14 cellular contexts compared by ENCODE assay signal in genomic region chr4:53199356-53199755, GRCh38.
A peak's percentile ranks its signal among the peaks of the same experiment; 100 is the strongest.
DNase-seq lines count a peak whose midpoint lies in the region; ATAC-seq and TF ChIP-seq lines count a peak whose summit lies in the region.
"Had no signal": no experiment of that assay in that cellular context is flagged by ENCODE, and none has a peak within 500 bp of the region (broad histone marks: within the 10 kb centered on the region; RNA-seq: fewer than 3 reads in every experiment).

No MANE protein-coding gene starts in this region.

- TF ChIP-seq CTCF in cardiac fibroblast (IDR thresholded peaks at IDR 0.05; ENCODE audit: low read depth, low read length) (no peak), fibroblast of the aortic adventitia (IDR thresholded peaks at IDR 0.05; ENCODE audit: insufficient read depth, low read length) (no peak), omental fat pad (IDR thresholded peaks at IDR 0.05) (no peak)

- no peak overlapping the region for H3K4me3 ChIP-seq in cardiac fibroblast (replicated peaks in 1 of 2; ENCODE audit: low read depth in 2 of 2, low read length in 2 of 2)
- H3K4me3 ChIP-seq in fibroblast of the aortic adventitia (ENCODE audit: low read depth, low read length) = no peak overlapping the region
- H3K4me3 ChIP-seq: BLaER1 treated with 17β-estradiol and CSF1 and Interleukin-3, amounts not matched to agents 10 nM and 100 nM; GM23248 had no signal

- ATAC-seq in HG03159 (IDR thresholded peaks at IDR 0.05; ENCODE audit: unreplicated experiment) (no peak), omental fat pad (ENCODE audit: low FRiP score) (no peak)
- ATAC-seq: HCT116 had no signal

- DNase-seq in NCI-H82 (lab: John Stamatoyannopoulos, UW) = peak; percentile 53
- DNase-seq in NCI-H82 treated with DMSO at 0.1 percent for 48 hours (lab: John Stamatoyannopoulos, UW; ENCODE audit: unreplicated experiment) = no peak
- peak; percentile 5 to 29 for DNase-seq in cardiac fibroblast (ENCODE audit: low read depth in 2 of 2)
- peak; percentile 39 for DNase-seq in fibroblast of the aortic adventitia (ENCODE audit: low read depth)
- DNase-seq in omental fat pad (ENCODE audit: low spot score) = no peak
- DNase-seq in anterior cingulate cortex (lab: John Stamatoyannopoulos, UW) = no peak
- DNase-seq: AML-193; Calu3; CD4-positive, alpha-beta T cell; DMS 273 treated with DMSO at 0.1 percent for 48 hours; GM23248 had no signal

Comparison
In these comparisons a context has a peak if more than half of its experiments do, and no peak if none do; other contexts are left out.
1. DNase-seq: peak in NCI-H82 (single experiment), cardiac fibroblast (2 of 2) and fibroblast of the aortic adventitia (single experiment); none in NCI-H82 treated with DMSO at 0.1 percent for 48 hours (single experiment), omental fat pad (single experiment) and anterior cingulate cortex (0 of 58).